ENCODE assay signal across 2 cellular contexts in genomic region chr11:119056397-119056999, GRCh38.
TF ChIP-seq lines count a peak whose summit lies in the region.

No MANE protein-coding gene starts in this region.

TF ChIP-seq in Ishikawa, 13 proteins besides CTCF, POLR2A, EP300 and RAD21:
- TF ChIP-seq TAF1 (IDR thresholded peaks at IDR 0.05; ENCODE audit: low read depth) (no peak), CEBPB (IDR thresholded peaks at IDR 0.05) (no peak), ZBTB7A (IDR thresholded peaks at IDR 0.05; ENCODE audit: low read depth) (peak; percentile 72; the same call in 1 of the 2 replicates), USF1 (IDR thresholded peaks at IDR 0.05) (no peak), REST (IDR thresholded peaks at IDR 0.05; ENCODE audit: low read depth) (no peak), TCF12 (IDR thresholded peaks at IDR 0.05; ENCODE audit: low read depth) (peak; percentile 50; the same call in 1 of the 2 replicates), NFIC (IDR thresholded peaks at IDR 0.05) (no peak), TEAD4 (IDR thresholded peaks at IDR 0.05) (no peak), MAX (IDR thresholded peaks at IDR 0.05) (no peak), CREB1 (IDR thresholded peaks at IDR 0.05; ENCODE audit: low read depth) (no peak), FOXM1 (IDR thresholded peaks at IDR 0.05; ENCODE audit: borderline replicate concordance, low read depth) (no peak), YY1 (IDR thresholded peaks at IDR 0.05; ENCODE audit: low read depth) (no peak), EGR1 (IDR thresholded peaks at IDR 0.05) (peak; percentile 58)

TF ChIP-seq in H1, 55 proteins besides CTCF, POLR2A, EP300 and RAD21:
- 0 out of 2 replicates have a peak, but pooled peaks have one; percentile 52 for TF ChIP-seq YY1 (IDR thresholded peaks at IDR 0.05; ENCODE audit: low read depth, low read length)
- TF ChIP-seq CREB1 (IDR thresholded peaks at IDR 0.05): 0 out of 2 replicates have a peak, but pooled peaks have one; percentile 19
- peak; percentile 43; the same call in 1 of the 2 replicates for TF ChIP-seq KDM1A (IDR thresholded peaks at IDR 0.05; ENCODE audit: borderline replicate concordance, low read length)
- TF ChIP-seq HDAC2 (IDR thresholded peaks at IDR 0.05; ENCODE audit: borderline replicate concordance in 1 of 2, low read depth in 2 of 2, low read length in 2 of 2): peak in 1 of 2 experiments; percentile 61; a peak in 2 of 4 replicates
- peak; percentile 85; the same call in 1 of the 2 replicates for TF ChIP-seq RBBP5 (IDR thresholded peaks at IDR 0.05; ENCODE audit: borderline replicate concordance, low read depth, low read length)
- no peak for TF ChIP-seq NANOG (IDR thresholded peaks at IDR 0.05; ENCODE audit: insufficient read depth, low read depth, low read length, poor library complexity, severe bottlenecking)
- TF ChIP-seq JUND (IDR thresholded peaks at IDR 0.05; ENCODE audit: low read length): no peak
- peak; percentile 91 for TF ChIP-seq KDM4A (IDR thresholded peaks at IDR 0.05; ENCODE audit: low read depth, low read length, severe bottlenecking)
- no peak for TF ChIP-seq BRCA1 (IDR thresholded peaks at IDR 0.05; ENCODE audit: low read depth, low read length)
- TF ChIP-seq MAX (IDR thresholded peaks at IDR 0.05): 0 out of 2 replicates have a peak, but pooled peaks have one; percentile 65
- peak; percentile 63 for TF ChIP-seq SAP30 (IDR thresholded peaks at IDR 0.05; ENCODE audit: insufficient read depth, insufficient replicate concordance, low read length)
- TF ChIP-seq POLR2AphosphoS5 (IDR thresholded peaks at IDR 0.05; ENCODE audit: low read depth, low read length): peak; percentile 33; the same call in 1 of the 2 replicates
- TF ChIP-seq ASH2L (IDR thresholded peaks at IDR 0.05; ENCODE audit: low read length): peak; percentile 96
- peak; percentile 69 to 81; a peak in 3 of 4 replicates for TF ChIP-seq SIN3A (conservative IDR thresholded peaks at IDR 0.05 in 1 of 2, IDR thresholded peaks at IDR 0.05 in 1 of 2; ENCODE audit: low read depth in 1 of 2, low read length in 2 of 2)
- TF ChIP-seq TBP (IDR thresholded peaks at IDR 0.05; ENCODE audit: low read depth, low read length): no peak
- TF ChIP-seq RXRA (IDR thresholded peaks at IDR 0.05; ENCODE audit: insufficient read depth, low read depth, low read length): no peak
TF ChIP-seq in H1: peak in this region for 11.
